28 cellular contexts compared by ENCODE assay signal in the genomic region with DNA sequence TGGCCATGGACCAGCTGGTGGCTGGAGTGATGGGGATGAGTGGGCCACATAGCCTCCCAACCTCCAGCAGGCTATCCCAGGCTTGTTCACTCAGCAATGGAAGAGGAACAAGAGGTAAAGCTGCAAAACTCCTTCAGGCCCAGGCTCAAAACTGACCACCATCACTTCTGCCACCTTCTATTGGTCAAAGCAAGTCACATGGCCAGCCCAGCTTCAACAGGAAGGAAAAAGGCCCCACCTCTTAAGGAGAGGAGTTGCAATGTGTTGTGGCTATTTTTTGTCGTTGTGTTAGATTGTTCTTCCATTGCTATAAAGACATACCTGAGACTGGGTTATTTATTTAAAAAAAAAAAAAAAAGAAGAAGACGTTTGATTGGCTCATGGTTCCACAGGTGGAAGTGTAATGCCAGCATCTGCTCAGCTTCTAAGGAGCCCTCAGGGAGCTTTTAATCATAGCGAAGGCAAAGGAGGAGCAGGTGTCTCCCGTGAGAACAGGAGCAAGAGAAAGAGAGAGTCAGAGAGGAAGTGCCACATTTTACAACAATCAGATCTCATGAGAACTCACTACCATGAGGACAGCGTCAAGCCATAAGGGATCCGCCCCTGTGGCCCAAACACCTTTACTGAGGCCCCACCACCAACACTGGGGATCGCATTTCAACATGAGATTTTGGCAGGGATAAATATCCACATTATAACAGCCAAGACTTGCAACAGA. TPM values are rescaled to one million over a fixed set of nuclear protein-coding genes. Genes with fewer than 3 reads are reported as not detected.
"Had no signal": no experiment of that assay in that cellular context is flagged by ENCODE, and none has a peak within 500 bp of the region (broad histone marks: within the 10 kb centered on the region; RNA-seq: fewer than 3 reads in every experiment).

No MANE protein-coding gene starts in this region.

- H3K9me3 ChIP-seq: breast epithelium, Peyer's patch, SJCRH30, SK-N-SH had no signal

- H3K36me3 ChIP-seq: breast epithelium, Peyer's patch, SJCRH30 had no signal

- H3K4me1 ChIP-seq: breast epithelium, Peyer's patch, SJCRH30 had no signal

- ATAC-seq: activated CD8-positive, alpha-beta memory T cell treated with anti-CD3 and anti-CD28 coated beads, Interleukin-2, amount 10 ng/mL, durations not matched to agents 7 days and 5 days had no signal

- H3K27me3 ChIP-seq: breast epithelium, Peyer's patch, SJCRH30 had no signal

- H3K27ac ChIP-seq: breast epithelium, Peyer's patch, RWPE1, SJCRH30 had no signal

- DNase-seq: activated B cell treated with CpG ODN at 0.5 μM for 24 hours; activated CD4-positive, alpha-beta T cell treated with anti-CD3 and anti-CD28 coated beads for 1 hour; activated CD4-positive, alpha-beta T cell treated with anti-CD3 and anti-CD28 coated beads, Interleukin-2, amount 10 ng/mL, durations not matched to agents 24 days and 14 days; activated CD4-positive, alpha-beta T cell treated with anti-CD3 and anti-CD28 coated beads, Interleukin-2, amount 50 U/mL, for 48 hours; activated CD8-positive, alpha-beta memory T cell treated with anti-CD3 and anti-CD28 coated beads, Interleukin-2, amount 10 ng/mL, durations not matched to agents 7 days and 5 days; activated effector memory CD4-positive, alpha-beta T cell treated with Interleukin-2 at 50 U/mL for 16 hours; activated naive CD4-positive, alpha-beta T cell; activated T-cell treated with anti-CD3 and anti-CD28 coated beads, Interleukin-2, amount 50 U/mL, for 24 hours; aorta; central memory CD4-positive, alpha-beta T cell; NCI-H1048; NCI-H1417; NCI-H1930; NCI-H345; NCI-H510A; NCI-H526 treated with DMSO at 0.1 percent for 48 hours; NK-92 treated with Interleukin-12 subunit alpha and Interleukin-12 subunit beta, amount 100 ng/mL, for 24 hours; Right ventricle myocardium superior; SJCRH30; SK-N-SH; T-helper 1 cell had no signal

- H3K4me3 ChIP-seq: breast epithelium, Peyer's patch, SJCRH30 had no signal

RNA-seq across cellular contexts. Expression of a gene that starts 5.4 kb away (rescaled TPM):
- total RNA-seq: activated B cell treated with CpG ODN at 0.5 μM for 24 hours; activated CD4-positive, alpha-beta T cell treated with anti-CD3 and anti-CD28 coated beads, Interleukin-2, amount 10 ng/mL, durations not matched to agents 24 days and 14 days; activated CD8-positive, alpha-beta memory T cell treated with anti-CD3 and anti-CD28 coated beads, Interleukin-2, amount 10 ng/mL, durations not matched to agents 7 days and 5 days; activated T-helper 1 cell treated with anti-CD3 and anti-CD28 coated beads, Interleukin-12 subunit alpha, Interleukin-12 subunit beta, Interleukin-2, Interleukin-4 antibody, amounts not matched to agents 30 ng/mL and 10 ng/mL and 1 ng/mL, durations not matched to agents 14 hours and 24 hours and 36 hours; aorta; breast epithelium; chondrocyte; LHCN-M2; Right ventricle myocardium superior; SJCRH30; T-helper 2 cell treated with Interferon-gamma antibody and Interleukin-4, amounts not matched to agents 100 ng/mL and 5 ng/mL, for 36 hours had no signal

RNA-seq across cellular contexts. Expression of a gene that starts 24.9 kb away (rescaled TPM):
- total RNA-seq: activated B cell treated with CpG ODN at 0.5 μM for 24 hours had no signal

RNA-seq across cellular contexts. Expression of a gene that starts 52.5 kb away (rescaled TPM):
- total RNA-seq: activated B cell treated with CpG ODN at 0.5 μM for 24 hours had no signal
